ENCODE assay signal across 8 cellular contexts in genomic region chrX:80335062-80335830, GRCh38.
DNase-seq lines count a peak whose midpoint lies in the region; ATAC-seq, FAIRE-seq and TF ChIP-seq lines count a peak whose summit lies in the region.

No MANE protein-coding gene starts in this region.

- H3T11ph ChIP-seq in H9 (ENCODE audit: low read length), result no peak overlapping the region

- peak overlapping the region; percentile 57 for H3K4me2 ChIP-seq in H9 (ENCODE audit: insufficient read depth, insufficient read length, low read length)

- no peaks in the 10 kb centered on the region for H3K36me3 ChIP-seq in small intestine (ENCODE audit: control insufficient read depth in 2 of 2, insufficient read depth in 2 of 2, low read length in 2 of 2)

- H3K56ac ChIP-seq in H9 (ENCODE audit: insufficient read length, low read depth, low read length), result no peak overlapping the region

- FAIRE-seq in small intestine (lab: Jason Lieb, UNC), result no peak

- H3K27ac ChIP-seq in H9 (ENCODE audit: insufficient read length, low read depth, low read length) (no peak overlapping the region), small intestine (ENCODE audit: low read depth in 1 of 2, low read length in 1 of 2) (no peak overlapping the region)

- H2AFZ ChIP-seq in H9 (ENCODE audit: low read length), result no peak overlapping the region

- no peak overlapping the region for H2BK15ac ChIP-seq in H9 (ENCODE audit: low read depth, low read length)

- H3K27me3 Mint-ChIP-seq in H9 (ENCODE audit: low read depth) (no peaks in the 10 kb centered on the region), HFFc6 (ENCODE audit: insufficient read depth) (no peaks in the 10 kb centered on the region), nephron progenitor cell (ENCODE audit: low read depth, poor library complexity) (no peaks in the 10 kb centered on the region)

- no peak overlapping the region; the same call in 1 of the 2 replicates for H3K14ac ChIP-seq in H9 (ENCODE audit: insufficient read depth, low read length)

- no peaks in the 10 kb centered on the region for H3K79me1 ChIP-seq in H9 (ENCODE audit: insufficient read depth, low read depth, low read length, poor library complexity, severe bottlenecking)

- WGBS in H9 (ENCODE audit: extremely low coverage, insufficient read length, low lambda C conversion rate), result no CpG with 5 or more reads among the region's 38 CpGs
- WGBS in small intestine, 3 donors, result 26 to 50% (median 47%) methylated on average over 30 to 38 of the region's 38 CpGs

- no peak overlapping the region for H4K5ac ChIP-seq in H9 (ENCODE audit: insufficient read length, low read depth, low read length)

- H3K9ac ChIP-seq in H9 (ENCODE audit: extremely low read depth, insufficient read length, low read length), result peak overlapping the region; percentile 54

- no peaks in the 10 kb centered on the region for H4K20me1 ChIP-seq in H9 (ENCODE audit: control insufficient read depth, insufficient read depth, insufficient read length)

- H3K4me1 ChIP-seq in H9 (ENCODE audit: insufficient read depth, low read length) (no peaks in the 10 kb centered on the region), small intestine (ENCODE audit: control insufficient read depth in 2 of 2, insufficient read depth in 1 of 2, low read depth in 1 of 2, low read length in 1 of 2) (no peaks in the 10 kb centered on the region)

- H2BK20ac ChIP-seq in H9 (ENCODE audit: low read depth, low read length, poor library complexity, severe bottlenecking), result no peak overlapping the region

- H3K18ac ChIP-seq in H9 (ENCODE audit: insufficient read length, low read depth, low read length), result no peak overlapping the region

- H4K91ac ChIP-seq in H9 (ENCODE audit: insufficient read length, low read depth, low read length), result no peak overlapping the region

- H2AK5ac ChIP-seq in H9 (ENCODE audit: insufficient read length, low read length), result no peak overlapping the region

- H4K8ac ChIP-seq in H9 (replicated peaks; ENCODE audit: insufficient read length, low read depth, low read length), result no peak overlapping the region

- H2BK120ac ChIP-seq in H9 (ENCODE audit: low read depth, low read length, poor library complexity, severe bottlenecking), result no peak overlapping the region

- no peaks in the 10 kb centered on the region for H3K79me2 ChIP-seq in H9 (ENCODE audit: insufficient read depth, low read length)

- ATAC-seq in left ventricle myocardium superior (peak; percentile 48), GM21576 (IDR thresholded peaks at IDR 0.05; ENCODE audit: unreplicated experiment) (no peak)

- no peaks in the 10 kb centered on the region for H3K23me2 ChIP-seq in H9 (ENCODE audit: insufficient read length, low read depth, low read length, poor library complexity, severe bottlenecking)

- peaks cover 43 to 44% of the 10 kb centered on the region in 2 experiments for H3K9me3 Mint-ChIP-seq in H9
- no peaks in the 10 kb centered on the region for H3K9me3 Mint-ChIP-seq in HFFc6
- H3K9me3 Mint-ChIP-seq in nephron progenitor cell, result peaks cover 22% of the 10 kb centered on the region

- H3K27ac Mint-ChIP-seq in H9, result no peak overlapping the region
- no peak overlapping the region for H3K27ac Mint-ChIP-seq in HFFc6
- H3K27ac Mint-ChIP-seq in nephron progenitor cell, result no peak overlapping the region

- no peak overlapping the region for H3K4ac ChIP-seq in H9 (ENCODE audit: low read depth, low read length)

- no peak overlapping the region for H3K23ac ChIP-seq in H9 (ENCODE audit: insufficient read length, low read depth, low read length)

- no peak overlapping the region for H2BK5ac ChIP-seq in H9 (ENCODE audit: insufficient read length, low read length)

- H3K4me3 ChIP-seq in small intestine (ENCODE audit: low read depth in 1 of 2, low read length in 2 of 2), result peak overlapping the region in 1 of 2 donors; percentile 46

- intact Hi-C loops in left ventricle myocardium superior (cut with micrococcal nuclease), result no loop called here

- H3K4me1 Mint-ChIP-seq in H9 (no peaks in the 10 kb centered on the region), HFFc6 (ENCODE audit: low read depth) (no peaks in the 10 kb centered on the region), nephron progenitor cell (no peaks in the 10 kb centered on the region)

- no peak overlapping the region for H2BK12ac ChIP-seq in H9 (ENCODE audit: insufficient read length, low read depth, low read length)

- TF ChIP-seq CTCF in H9 (conservative IDR thresholded peaks at IDR 0.05) (no peak), HFFc6 (IDR thresholded peaks at IDR 0.05) (no peak), nephron progenitor cell (IDR thresholded peaks at IDR 0.05) (no peak)

- H3K4me3 Mint-ChIP-seq in H9 (no peak overlapping the region), HFFc6 (no peak overlapping the region), nephron progenitor cell (no peak overlapping the region)

- H3K9me3 ChIP-seq in H9 (ENCODE audit: control insufficient read depth, low read depth, low read length) (no peaks in the 10 kb centered on the region), small intestine (ENCODE audit: control insufficient read depth, low read depth) (no peaks in the 10 kb centered on the region)

- H3K36me3 Mint-ChIP-seq in H9 (ENCODE audit: insufficient read depth in 1 of 3, low read depth in 3 of 3) (no peaks in the 10 kb centered on the region; a peak in 1 of 7 replicates), HFFc6 (ENCODE audit: low read depth) (no peaks in the 10 kb centered on the region), nephron progenitor cell (ENCODE audit: low read depth) (no peaks in the 10 kb centered on the region)

- DNase-seq in H9 (peak; percentile 81), SHP77 treated with DMSO at 0.1 percent for 48 hours (lab: John Stamatoyannopoulos, UW) (peak; percentile 2), left ventricle myocardium superior (peak; percentile 49), small intestine (peak; percentile 55), HFFc6 (no peak), NCI-H128 (lab: John Stamatoyannopoulos, UW; ENCODE audit: unreplicated experiment) (no peak), nephron progenitor cell (no peak)

- H3K27me3 ChIP-seq in H9 (ENCODE audit: insufficient read depth, low read length) (no peaks in the 10 kb centered on the region), small intestine (ENCODE audit: control insufficient read depth in 2 of 2, insufficient read depth in 2 of 2, low read length in 2 of 2) (no peaks in the 10 kb centered on the region)

Comparison
In these comparisons a context has a peak if more than half of its experiments do, and no peak if none do; other contexts are left out.
1. DNase-seq: peak in H9 (single experiment), SHP77 treated with DMSO at 0.1 percent for 48 hours (single experiment), left ventricle myocardium superior (single experiment) and small intestine (single experiment); none in HFFc6 (single experiment), NCI-H128 (single experiment) and nephron progenitor cell (single experiment).